Comparison of ENCODE assay signal across 7 cellular contexts in the genomic region with DNA sequence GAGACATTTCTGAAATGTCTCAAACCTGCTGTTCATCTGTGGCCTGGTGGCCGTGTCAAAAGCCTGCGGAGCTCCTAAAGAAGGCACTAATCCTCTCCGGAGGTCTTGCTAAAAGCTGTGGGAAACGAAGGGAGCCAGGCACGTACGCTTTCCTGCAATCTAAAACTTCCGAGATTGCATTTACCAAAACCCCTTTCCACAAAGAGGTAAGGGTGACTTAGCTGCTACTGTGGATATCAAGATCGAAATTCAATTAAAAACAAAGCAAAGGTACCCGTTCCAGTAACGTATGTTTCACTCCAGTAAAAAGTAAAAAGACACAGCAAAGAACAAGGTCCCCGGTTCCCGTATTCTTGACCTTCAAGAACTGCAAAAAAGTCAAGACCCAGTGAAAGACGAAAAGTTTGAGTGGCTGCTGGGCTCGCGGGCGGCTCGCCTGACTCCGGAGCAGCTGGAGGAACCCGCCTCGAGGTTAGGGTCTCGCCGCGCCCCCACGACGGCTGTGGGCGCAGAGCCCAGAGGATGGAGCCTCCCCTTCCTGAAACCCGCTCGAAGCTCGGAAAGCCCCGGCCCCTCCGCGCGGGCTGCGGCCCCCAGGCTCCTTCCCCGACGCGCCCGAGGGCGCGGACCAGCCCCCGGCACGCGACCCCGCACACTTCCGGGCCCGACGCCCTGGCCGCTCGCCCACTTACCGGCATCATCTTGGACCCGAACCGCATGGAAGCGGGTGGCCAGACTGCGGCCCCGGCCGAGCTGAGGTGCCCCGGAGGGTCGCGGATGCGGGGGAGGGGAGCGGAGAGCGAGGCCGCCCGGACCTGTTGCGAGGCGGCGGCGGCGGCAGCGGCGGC. TPM values are rescaled to one million over a fixed set of nuclear protein-coding genes. Genes with fewer than 3 reads are reported as not detected.
A peak's percentile ranks its signal among the peaks of the same experiment; 100 is the strongest.
DNase-seq lines count a peak whose midpoint lies in the region; ATAC-seq and TF ChIP-seq lines count a peak whose summit lies in the region.

No MANE protein-coding gene starts in this region.

- peak overlapping the region; percentile 97 for H3K4me3 Mint-ChIP-seq in activated CD8-positive, alpha-beta T cell treated with anti-CD3 and anti-CD28 coated beads for 36 hours

- peak; percentile 33 for ATAC-seq in GM18505 (IDR thresholded peaks at IDR 0.05; ENCODE audit: unreplicated experiment)
- peak; percentile 33 for ATAC-seq in HG02840 (IDR thresholded peaks at IDR 0.05; ENCODE audit: low FRiP score, unreplicated experiment)
- ATAC-seq in activated CD8-positive, alpha-beta T cell treated with anti-CD3 and anti-CD28 coated beads for 36 hours = peak; percentile 31

- H3K9me3 Mint-ChIP-seq in activated CD8-positive, alpha-beta T cell treated with anti-CD3 and anti-CD28 coated beads for 36 hours = no peaks in the 10 kb centered on the region

- peak overlapping the region; percentile 99 for H3K27ac Mint-ChIP-seq in activated CD8-positive, alpha-beta T cell treated with anti-CD3 and anti-CD28 coated beads for 36 hours

- no peaks in the 10 kb centered on the region for H3K27me3 ChIP-seq in effector memory CD4-positive, alpha-beta T cell (replicated peaks; ENCODE audit: control insufficient read depth, insufficient read depth, low read length, poor library complexity, severe bottlenecking)

- DNase-seq in NCI-H2171 (lab: John Stamatoyannopoulos, UW) (peak; percentile 16), midbrain (lab: John Stamatoyannopoulos, UW) (peak; percentile 55)
- peak; percentile 63 for DNase-seq in activated CD8-positive, alpha-beta T cell treated with anti-CD3 and anti-CD28 coated beads for 36 hours
- DNase-seq in effector memory CD4-positive, alpha-beta T cell = peak; percentile 60 to 64 (median 64)
- peak; percentile 5 to 34 for DNase-seq in stimulated activated CD8-positive, alpha-beta memory T cell treated with anti-CD3 and anti-CD28 coated beads, Interleukin-4, amount 100 ng/mL, for 4 hours (ENCODE audit: low read depth in 2 of 2, low spot score in 1 of 2)

- peaks cover 43% of the 10 kb centered on the region for H3K4me1 Mint-ChIP-seq in activated CD8-positive, alpha-beta T cell treated with anti-CD3 and anti-CD28 coated beads for 36 hours (ENCODE audit: low read depth)

- peak overlapping the region; percentile 63 for H3K4me3 ChIP-seq in effector memory CD4-positive, alpha-beta T cell (ENCODE audit: insufficient read depth, low read depth, low read length, poor library complexity, severe bottlenecking)

- no peak for TF ChIP-seq POLR2A in GM18505 (IDR thresholded peaks at IDR 0.05; ENCODE audit: borderline replicate concordance, extremely low read depth, insufficient read depth, insufficient read length)

- intact Hi-C loops in activated CD8-positive, alpha-beta T cell treated with anti-CD3 and anti-CD28 coated beads for 36 hours (cut with micrococcal nuclease) = no loop called here

- POLR2A ChIA-PET in activated CD8-positive, alpha-beta T cell treated with anti-CD3 and anti-CD28 coated beads for 36 hours (lab: Charles Lee) = interaction anchor here (1.2 to 6.5 kb wide), 9 partner anchors 10 to 132 kb away, joined by 4 to 83 read pairs (median 6); a partner anchor contains a TSS

- no peaks in the 10 kb centered on the region for H3K36me3 ChIP-seq in effector memory CD4-positive, alpha-beta T cell (ENCODE audit: control insufficient read depth, insufficient read depth, low read length)

- H3K9me3 ChIP-seq in effector memory CD4-positive, alpha-beta T cell (ENCODE audit: control insufficient read depth, low read length) = no peaks in the 10 kb centered on the region

- H3K27me3 Mint-ChIP-seq in activated CD8-positive, alpha-beta T cell treated with anti-CD3 and anti-CD28 coated beads for 36 hours = no peaks in the 10 kb centered on the region

- H3K4me1 ChIP-seq in effector memory CD4-positive, alpha-beta T cell (ENCODE audit: control insufficient read depth, insufficient read depth, low read length, poor library complexity, severe bottlenecking) = peaks cover 14% of the 10 kb centered on the region

- CTCF ChIA-PET in activated CD8-positive, alpha-beta T cell treated with anti-CD3 and anti-CD28 coated beads for 36 hours (lab: Charles Lee) = interaction anchor here (0.6 to 4.4 kb wide), 9 partner anchors 10 to 149 kb away, joined by 3 to 22 read pairs (median 4); no protein-coding TSS in a partner anchor

- H3K36me3 Mint-ChIP-seq in activated CD8-positive, alpha-beta T cell treated with anti-CD3 and anti-CD28 coated beads for 36 hours (ENCODE audit: low read depth) = peaks cover 11% of the 10 kb centered on the region

- no peak for TF ChIP-seq CTCF in activated CD8-positive, alpha-beta T cell treated with anti-CD3 and anti-CD28 coated beads for 36 hours (IDR thresholded peaks at IDR 0.05)

- H3K27ac ChIP-seq in effector memory CD4-positive, alpha-beta T cell (ENCODE audit: insufficient read depth, low read length, poor library complexity, severe bottlenecking) = peak overlapping the region; percentile 99

RNA-seq across cellular contexts. Expression of a gene that starts 0.6 kb away (rescaled TPM):
- total RNA-seq in activated CD8-positive, alpha-beta T cell treated with anti-CD3 and anti-CD28 coated beads for 36 hours = 10 to 100 TPM; 28.3 to 34.5 TPM

Comparison
In these comparisons a context has a peak if more than half of its experiments do, and no peak if none do; other contexts are left out.
1. Peak in every context shown above with its lines: DNase-seq, ATAC-seq, H3K4me3 ChIP-seq and H3K27ac ChIP-seq.